8 cellular contexts compared by ENCODE assay signal in the genomic region with DNA sequence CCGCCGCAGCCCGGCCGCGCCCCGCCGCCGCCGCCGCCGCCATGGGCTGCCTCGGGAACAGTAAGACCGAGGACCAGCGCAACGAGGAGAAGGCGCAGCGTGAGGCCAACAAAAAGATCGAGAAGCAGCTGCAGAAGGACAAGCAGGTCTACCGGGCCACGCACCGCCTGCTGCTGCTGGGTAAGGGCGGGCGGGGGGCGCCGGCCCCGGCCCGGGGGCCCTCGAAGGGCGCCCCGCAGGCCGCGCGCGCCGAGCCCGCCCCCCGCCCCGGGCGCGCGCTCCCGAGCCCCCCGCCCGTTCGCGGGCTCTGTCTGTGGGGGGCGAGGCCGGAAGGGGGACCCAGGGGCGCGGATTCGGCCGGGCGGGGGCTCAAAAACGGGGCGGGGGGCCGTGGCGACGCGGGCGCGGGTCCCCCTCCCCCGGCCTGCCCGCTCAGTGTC.
DNase-seq lines count a peak whose midpoint lies in the region; ATAC-seq and TF ChIP-seq lines count a peak whose summit lies in the region.

No MANE protein-coding gene starts in this region.

- H3K27ac ChIP-seq in WERI-Rb-1 (peak overlapping the region; percentile 99), duodenal mucosa (ENCODE audit: low read depth, low read length) (peak overlapping the region; percentile 90), mucosa of rectum (ENCODE audit: low read depth in 2 of 2, low read length in 2 of 2) (peak overlapping the region; percentile 95), tibial artery (peak overlapping the region; percentile 100)

- TF ChIP-seq CTCF in WERI-Rb-1 (IDR thresholded peaks at IDR 0.05; ENCODE audit: low read depth, low read length) (no peak), tibial artery (IDR thresholded peaks at IDR 0.05) (no peak)

- peak overlapping the region; percentile 83 for H3K4me3 ChIP-seq in WERI-Rb-1 (ENCODE audit: low read depth, low read length)
- peak overlapping the region; percentile 75 to 78 for H3K4me3 ChIP-seq in duodenal mucosa (ENCODE audit: low read depth in 1 of 2, low read length in 2 of 2)
- peak overlapping the region; percentile 75 to 81 for H3K4me3 ChIP-seq in mucosa of rectum (ENCODE audit: low read length in 2 of 2)
- H3K4me3 ChIP-seq in tibial artery, result peak overlapping the region; percentile 91 to 97

- H3K36me3 ChIP-seq in WERI-Rb-1 (peaks cover 26% of the 10 kb centered on the region), duodenal mucosa (ENCODE audit: control insufficient read depth in 1 of 2, insufficient read depth in 2 of 2, low read length in 2 of 2) (peaks cover 0 to 2% of the 10 kb centered on the region in 2 donors), mucosa of rectum (ENCODE audit: control insufficient read depth in 2 of 2, insufficient read depth in 2 of 2, low read length in 2 of 2) (no peaks in the 10 kb centered on the region), tibial artery (no peaks in the 10 kb centered on the region)

- H3K9ac ChIP-seq in duodenal mucosa (ENCODE audit: low read depth in 1 of 2, low read length in 2 of 2) (peak overlapping the region; percentile 63 to 89), mucosa of rectum (ENCODE audit: low read depth in 1 of 2, low read length in 2 of 2) (peak overlapping the region; percentile 74 to 87)

- H3K4me1 ChIP-seq in duodenal mucosa (ENCODE audit: control insufficient read depth in 1 of 2, insufficient read depth in 2 of 2, low read length in 2 of 2) (peaks cover 23 to 38% of the 10 kb centered on the region in 2 donors), mucosa of rectum (ENCODE audit: control insufficient read depth in 2 of 2, insufficient read depth in 2 of 2, low read length in 2 of 2) (peaks cover 9 to 11% of the 10 kb centered on the region in 2 donors), tibial artery (peaks cover 0 to 47% (median 35%) of the 10 kb centered on the region in 4 donors)

- peak; percentile 5 for DNase-seq in DMS153 treated with DMSO at 0.1 percent for 48 hours (lab: John Stamatoyannopoulos, UW; ENCODE audit: unreplicated experiment)
- peak; percentile 39 for DNase-seq in WERI-Rb-1
- DNase-seq in tibial artery, result peak in 1 of 2 donors; percentile 74
- no peak for DNase-seq in globus pallidus (ENCODE audit: low spot score)
- DNase-seq in NCI-H1436 treated with DMSO at 0.1 percent for 48 hours (lab: John Stamatoyannopoulos, UW), result no peak

- intact Hi-C loops in tibial artery (cut with DNase I; ENCODE audit: low total_unique reads), result loop anchor here (5.0 kb wide), 1 partner anchor 141 kb away; a partner anchor contains a TSS

- H3K9me3 ChIP-seq in WERI-Rb-1 (ENCODE audit: severe bottlenecking) (peaks cover 4% of the 10 kb centered on the region), duodenal mucosa (ENCODE audit: control insufficient read depth in 1 of 2, low read length in 2 of 2) (no peaks in the 10 kb centered on the region), mucosa of rectum (ENCODE audit: control insufficient read depth in 2 of 2, low read length in 2 of 2) (no peaks in the 10 kb centered on the region), tibial artery (no peaks in the 10 kb centered on the region)

- H3K27me3 ChIP-seq in WERI-Rb-1 (ENCODE audit: insufficient read depth, low read depth, severe bottlenecking), result no peaks in the 10 kb centered on the region
- H3K27me3 ChIP-seq in duodenal mucosa (ENCODE audit: control insufficient read depth in 1 of 2, insufficient read depth in 2 of 2, low read length in 2 of 2), result no peaks in the 10 kb centered on the region
- H3K27me3 ChIP-seq in mucosa of rectum (ENCODE audit: control insufficient read depth in 2 of 2, insufficient read depth in 2 of 2, low read length in 2 of 2), result no peaks in the 10 kb centered on the region
- no peaks in the 10 kb centered on the region for H3K27me3 ChIP-seq in tibial artery

- ATAC-seq in HG03354 (IDR thresholded peaks at IDR 0.05; ENCODE audit: poor library complexity, severe bottlenecking, unreplicated experiment), result peak; percentile 11

Comparison
In these comparisons a context has a peak if more than half of its experiments do, and no peak if none do; other contexts are left out.
1. DNase-seq: peak in DMS153 treated with DMSO at 0.1 percent for 48 hours (single experiment) and WERI-Rb-1 (single experiment); none in globus pallidus (single experiment) and NCI-H1436 treated with DMSO at 0.1 percent for 48 hours (single experiment).
2. Peak in every context shown above with its lines, with median percentiles within 50 percentile points of each other: H3K27ac ChIP-seq and H3K4me3 ChIP-seq.